ENCODE assay signal across 1 cellular context in genomic region chr18:22713511-22713910, GRCh38.
TF ChIP-seq lines count a peak whose summit lies in the region.

No MANE protein-coding gene starts in this region.

TF ChIP-seq in GM23338, 12 proteins besides CTCF, POLR2A, EP300 and RAD21 (continued from another document):
- TF ChIP-seq ZNF462 (CRISPR knock-in tag; IDR thresholded peaks at IDR 0.05), result no peak
- TF ChIP-seq ZNF331 (CRISPR knock-in tag; IDR thresholded peaks at IDR 0.05; ENCODE audit: low read depth), result no peak
- TF ChIP-seq JUNB (IDR thresholded peaks at IDR 0.05; ENCODE audit: unreplicated experiment), result no peak
- TF ChIP-seq ETS1 (IDR thresholded peaks at IDR 0.05), result no peak
